In genomic region chr20:62621251-62622110, GRCh38 we compare ENCODE assay signal across 10 cellular contexts. TPM values are rescaled to one million over a fixed set of nuclear protein-coding genes. Genes with fewer than 3 reads are reported as not detected.
DNase-seq lines count a peak whose midpoint lies in the region; ATAC-seq and TF ChIP-seq lines count a peak whose summit lies in the region.
"Had no signal": no experiment of that assay in that cellular context is flagged by ENCODE, and none has a peak within 500 bp of the region (broad histone marks: within the 10 kb centered on the region; RNA-seq: fewer than 3 reads in every experiment).

No MANE protein-coding gene starts in this region.

- H3K9ac ChIP-seq in IMR-90 (ENCODE audit: low read depth, low read length): no peak overlapping the region
- no peak overlapping the region for H3K9ac ChIP-seq in skeletal muscle tissue (ENCODE audit: low read depth in 1 of 3, low read length in 3 of 3)

- no peak overlapping the region for H2BK120ac ChIP-seq in IMR-90 (ENCODE audit: low read depth, low read length)

- TF ChIP-seq CTCF in IMR-90 (conservative IDR thresholded peaks at IDR 0.05; ENCODE audit: low read depth, low read length) (no peak), WERI-Rb-1 (IDR thresholded peaks at IDR 0.05; ENCODE audit: low read depth, low read length) (no peak), heart left ventricle (IDR thresholded peaks at IDR 0.05) (no peak)

- no peak overlapping the region for H4K8ac ChIP-seq in IMR-90 (ENCODE audit: low read depth in 2 of 2, low read length in 2 of 2)

- no peak overlapping the region for H3K56ac ChIP-seq in IMR-90 (ENCODE audit: extremely low read depth, insufficient read depth, low read length)

- no peak overlapping the region for H2BK5ac ChIP-seq in IMR-90 (ENCODE audit: low read depth, low read length, poor library complexity, severe bottlenecking)

- CTCF ChIA-PET in IMR-90 (lab: Yijun Ruan, JAX): no interaction called here

- H3K4me2 ChIP-seq in IMR-90 (ENCODE audit: low read depth, low read length): no peak overlapping the region

- peak overlapping the region; percentile 32 for H2AFZ ChIP-seq in IMR-90 (replicated peaks; ENCODE audit: low read length, poor library complexity)

- H3K9me1 ChIP-seq in IMR-90 (ENCODE audit: insufficient read depth, low read length): peaks cover 8% of the 10 kb centered on the region; the same call in 1 of the 2 replicates

- H2BK20ac ChIP-seq in IMR-90 (ENCODE audit: low read depth, low read length): no peak overlapping the region

- H4K91ac ChIP-seq in IMR-90 (ENCODE audit: insufficient read depth, low read depth, low read length): no peak overlapping the region

- no TSS peak for BruUV-seq in IMR-90 (replicated peaks; lab: Mats Ljungman, UMichigan)

- H2BK15ac ChIP-seq in IMR-90 (ENCODE audit: low read depth, low read length): no peak overlapping the region

- POLR2A ChIA-PET in IMR-90 (lab: Charles Lee; ENCODE audit: unreplicated experiment): no interaction called here

- TF ChIP-seq RAD21 in IMR-90 (IDR thresholded peaks at IDR 0.05; ENCODE audit: low read length): no peak

- H3K4me1 ChIP-seq in IMR-90 (ENCODE audit: control insufficient read depth, insufficient read depth, low read length): peaks cover 9% of the 10 kb centered on the region
- H3K4me1 ChIP-seq in heart left ventricle: peaks cover 18 to 80% (median 51%) of the 10 kb centered on the region in 12 donors
- H3K4me1 ChIP-seq in skeletal muscle tissue (ENCODE audit: control insufficient read depth in 3 of 3, insufficient read depth in 3 of 3, low read length in 3 of 3): peaks cover 40 to 70% (median 53%) of the 10 kb centered on the region in 3 donors

- H4K20me1 ChIP-seq in IMR-90 (ENCODE audit: insufficient read depth, low read length): no peaks in the 10 kb centered on the region

- no peak overlapping the region for H2AK5ac ChIP-seq in IMR-90 (ENCODE audit: low read depth, low read length)

- no peaks in the 10 kb centered on the region for H3K79me1 ChIP-seq in IMR-90 (ENCODE audit: low read depth in 1 of 2, low read length in 2 of 2)

- H3K36me3 ChIP-seq in IMR-90 (ENCODE audit: control insufficient read depth, insufficient read depth, low read length) (no peaks in the 10 kb centered on the region), WERI-Rb-1 (no peaks in the 10 kb centered on the region), heart left ventricle (no peaks in the 10 kb centered on the region), skeletal muscle tissue (ENCODE audit: control insufficient read depth in 3 of 3, insufficient read depth in 3 of 3, low read length in 3 of 3) (no peaks in the 10 kb centered on the region)

- H2AK9ac ChIP-seq in IMR-90 (replicated peaks; ENCODE audit: low read depth, low read length, poor library complexity): peak overlapping the region; percentile 44

- no peak overlapping the region for H3K4ac ChIP-seq in IMR-90 (ENCODE audit: low read depth, low read length)

- no peak overlapping the region for H3K14ac ChIP-seq in IMR-90 (replicated peaks; ENCODE audit: low read depth, low read length)

- H3K27me3 ChIP-seq in IMR-90 (ENCODE audit: control insufficient read depth, insufficient read depth, low read length) (no peaks in the 10 kb centered on the region; the same call in 1 of the 2 replicates), WERI-Rb-1 (ENCODE audit: insufficient read depth, low read depth, severe bottlenecking) (no peaks in the 10 kb centered on the region), heart left ventricle (no peaks in the 10 kb centered on the region), skeletal muscle tissue (ENCODE audit: control insufficient read depth in 3 of 3, insufficient read depth in 3 of 3, low read length in 3 of 3) (peaks cover 3 to 11% (median 4%) of the 10 kb centered on the region in 3 donors)

- H3K18ac ChIP-seq in IMR-90 (ENCODE audit: low read depth, low read length): no peak overlapping the region

- H3K23ac ChIP-seq in IMR-90 (ENCODE audit: low read depth, low read length): no peak overlapping the region

- intact Hi-C loops in IMR-90 (cut with micrococcal nuclease): no loop called here
- intact Hi-C loops in heart left ventricle (cut with DNase I): loop anchor here in 1 of 10 donors (2.0 kb wide), 1 partner anchor 31 kb away; no protein-coding TSS in a partner anchor

- WGBS in IMR-90 (ENCODE audit: extremely low coverage in 2 of 2, insufficient read length in 1 of 2), 2 experiments: 81% methylated on average over 12 of the region's 34 CpGs; no CpG with 5 or more reads in 1 of the 2 experiments
- 82 to 90% (median 86%) methylated on average over 26 to 34 of the region's 34 CpGs for WGBS in heart left ventricle, 4 donors

- TF ChIP-seq POLR2A in IMR-90 (IDR thresholded peaks at IDR 0.05; ENCODE audit: low read depth, low read length) (no peak), heart left ventricle (IDR thresholded peaks at IDR 0.05) (no peak)

- dilution Hi-C loops in IMR-90 (cut with HindIII; ENCODE audit: low sequenced_read_pairs, unreplicated experiment): no loop called here

- H3K4me3 ChIP-seq in IMR-90 (ENCODE audit: insufficient read depth, low read depth, low read length) (no peak overlapping the region), WERI-Rb-1 (ENCODE audit: low read depth, low read length) (peak overlapping the region; percentile 17; the same call in 1 of the 2 replicates), heart left ventricle (no peak overlapping the region), skeletal muscle tissue (ENCODE audit: low read length in 3 of 3) (no peak overlapping the region)

- ATAC-seq in IMR-90 (ENCODE audit: low read depth) (no peak), heart left ventricle (no peak), HG03520 (IDR thresholded peaks at IDR 0.05; ENCODE audit: unreplicated experiment) (no peak)
- ATAC-seq: activated naive CD4-positive, alpha-beta T cell treated with anti-CD3 and anti-CD28 coated beads, Interleukin-2, amount 50 U/mL, for 72 hours; CD8-positive, alpha-beta T cell had no signal

- H3K27ac ChIP-seq in IMR-90 (ENCODE audit: insufficient read depth, low read length): no peak overlapping the region
- peak overlapping the region; percentile 48 for H3K27ac ChIP-seq in WERI-Rb-1
- H3K27ac ChIP-seq in heart left ventricle: peak overlapping the region in 9 of 12 donors; percentile 10 to 96 (median 91)
- peak overlapping the region; percentile 88 for H3K27ac ChIP-seq in skeletal muscle tissue (ENCODE audit: low read depth, low read length)

- H4K5ac ChIP-seq in IMR-90 (ENCODE audit: low read depth, low read length): no peak overlapping the region

- DNase-seq in IMR-90 (no peak), WERI-Rb-1 (peak; percentile 88), heart left ventricle (peak in 1 of 5 donors; percentile 62), NCI-H1694 (lab: John Stamatoyannopoulos, UW) (no peak), NCI-H774 (lab: John Stamatoyannopoulos, UW) (no peak)
- DNase-seq: CD8-positive, alpha-beta T cell; stimulated activated CD4-positive, alpha-beta T cell treated with anti-CD3 and anti-CD28 coated beads, Interleukin-4, amount 100 ng/mL, for 1 hour had no signal

- in situ Hi-C loops in IMR-90 (cut with MboI; ENCODE audit: low sequenced_read_pairs): loop anchor here (25.0 kb wide), 1 partner anchor 334 kb away; no protein-coding TSS in a partner anchor

- no peaks in the 10 kb centered on the region for H3K9me3 ChIP-seq in IMR-90 (ENCODE audit: control insufficient read depth, insufficient read depth, low read length)
- no peaks in the 10 kb centered on the region for H3K9me3 ChIP-seq in WERI-Rb-1 (ENCODE audit: severe bottlenecking)
- no peaks in the 10 kb centered on the region for H3K9me3 ChIP-seq in heart left ventricle
- no peaks in the 10 kb centered on the region for H3K9me3 ChIP-seq in skeletal muscle tissue (ENCODE audit: control insufficient read depth in 3 of 3, low read length in 3 of 3)

TF ChIP-seq in IMR-90, 13 proteins besides CTCF, POLR2A, EP300 and RAD21:
- TF ChIP-seq FOS (IDR thresholded peaks at IDR 0.05; ENCODE audit: low read depth, low read length): no peak
- no peak for TF ChIP-seq MAFK (IDR thresholded peaks at IDR 0.05; ENCODE audit: low read depth, low read length)
- TF ChIP-seq NFE2L2 (IDR thresholded peaks at IDR 0.05; ENCODE audit: low read depth, low read length): no peak
- no peak for TF ChIP-seq MAZ (IDR thresholded peaks at IDR 0.05; ENCODE audit: borderline replicate concordance, low read depth, low read length)
- no peak for TF ChIP-seq BHLHE40 (IDR thresholded peaks at IDR 0.05; ENCODE audit: low read depth, low read length)
- TF ChIP-seq SMC3 (IDR thresholded peaks at IDR 0.05; ENCODE audit: low read depth, low read length): no peak
- no peak for TF ChIP-seq MXI1 (IDR thresholded peaks at IDR 0.05; ENCODE audit: borderline replicate concordance, low read depth, low read length)
- no peak for TF ChIP-seq CHD1 (IDR thresholded peaks at IDR 0.05; ENCODE audit: low read depth, low read length)
- no peak for TF ChIP-seq CEBPB (IDR thresholded peaks at IDR 0.05; ENCODE audit: low read depth, low read length)
- TF ChIP-seq USF2 (IDR thresholded peaks at IDR 0.05; ENCODE audit: low read depth, low read length): no peak

RNA-seq across cellular contexts. Expression of gene SLCO4A1, which starts 20.8 kb away (rescaled TPM):
- total RNA-seq in IMR-90 (2012; rRNA removed): 0.56 and 0.72 TPM in 2 replicates
- 1.1 and 1.5 TPM in 2 replicates for polyA plus RNA-seq in IMR-90 (2012; rRNA removed)
- 1.1 TPM in 2 replicates for polyA plus RNA-seq in IMR-90 (2012; cell fraction: cytosol; rRNA removed)
- 2.1 and 5.3 TPM in 2 replicates for polyA plus RNA-seq in IMR-90 (2012; cell fraction: nucleus; rRNA removed; ENCODE audit: low replicate concordance)
- total RNA-seq in heart left ventricle: 10 to 100 TPM in 5 of 9 donors, 1 to 10 TPM in 3, under 1 TPM in 1; 1.00 to 54.0 (median 10.4) TPM
- 10 to 100 TPM; 14.5 to 24.4 TPM for polyA plus RNA-seq in heart left ventricle
- not detected for total RNA-seq in skeletal muscle tissue
